ENCODE assay signal across 17 cellular contexts in the genomic region with DNA sequence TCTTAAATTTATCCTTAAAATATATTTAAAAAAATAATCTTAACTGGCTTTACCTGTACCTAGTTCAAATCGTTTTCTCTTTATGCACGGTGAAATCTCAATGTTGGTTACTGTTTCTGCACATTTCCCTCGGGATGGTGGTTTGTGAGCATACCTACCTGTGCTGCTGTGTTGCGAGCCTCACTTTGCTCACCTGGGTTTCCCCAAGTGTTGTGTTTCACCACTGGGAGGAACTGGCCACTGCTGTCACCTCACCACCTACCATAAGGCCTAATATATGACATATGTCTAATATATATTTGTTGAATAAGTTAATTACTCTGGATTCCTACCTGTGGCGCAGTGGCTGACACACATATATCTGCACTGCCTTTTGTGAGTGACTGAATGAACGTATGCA.
A peak's percentile ranks its signal among the peaks of the same experiment; 100 is the strongest.
DNase-seq lines count a peak whose midpoint lies in the region; ATAC-seq and TF ChIP-seq lines count a peak whose summit lies in the region.
"Had no signal": no experiment of that assay in that cellular context is flagged by ENCODE, and none has a peak within 500 bp of the region (broad histone marks: within the 10 kb centered on the region; RNA-seq: fewer than 3 reads in every experiment).

No MANE protein-coding gene starts in this region.

- no peaks in the 10 kb centered on the region for H4K20me1 ChIP-seq in mammary epithelial cell (ENCODE audit: insufficient read depth, low read length)

- H3K4me1 ChIP-seq in mammary epithelial cell (ENCODE audit: insufficient read depth, low read length) = peaks cover 7% of the 10 kb centered on the region
- H3K4me1 ChIP-seq in CD8-positive, alpha-beta T cell (ENCODE audit: insufficient read depth, low read length) = no peaks in the 10 kb centered on the region
- H3K4me1 ChIP-seq: left lung, tibial nerve had no signal

- no peaks in the 10 kb centered on the region for H3K9me3 ChIP-seq in mammary epithelial cell (replicated peaks; ENCODE audit: insufficient read depth, low read length)
- H3K9me3 ChIP-seq in CD8-positive, alpha-beta T cell (ENCODE audit: low read length) = no peaks in the 10 kb centered on the region
- H3K9me3 ChIP-seq: left lung, ovary, tibial nerve had no signal

- H2AFZ ChIP-seq in mammary epithelial cell (ENCODE audit: low read depth, low read length) = no peak overlapping the region

- no peak overlapping the region for H3K27ac Mint-ChIP-seq in activated naive CD4-positive, alpha-beta T cell treated with anti-CD3 and anti-CD28 coated beads, Interleukin-2, amount 50 U/mL, for 72 hours
- no peak overlapping the region for H3K27ac Mint-ChIP-seq in CD8-positive, alpha-beta T cell
- H3K27ac Mint-ChIP-seq: activated CD4-positive, alpha-beta memory T cell treated with anti-CD3 and anti-CD28 coated beads, Interleukin-2, amount 10 ng/mL, durations not matched to agents 7 days and 5 days had no signal

- H3K36me3 Mint-ChIP-seq in activated naive CD4-positive, alpha-beta T cell treated with anti-CD3 and anti-CD28 coated beads, Interleukin-2, amount 50 U/mL, for 72 hours = no peaks in the 10 kb centered on the region
- H3K36me3 Mint-ChIP-seq in CD8-positive, alpha-beta T cell = no peaks in the 10 kb centered on the region

- no TSS peak for BruUV-seq in mammary epithelial cell (replicated peaks; lab: Mats Ljungman, UMichigan)

- 85% methylated on average over 6 of the region's 6 CpGs for WGBS in mammary epithelial cell (ENCODE audit: low coverage, missing lambda C conversion rate)

- CTCF ChIA-PET in mammary epithelial cell (lab: Charles Lee; ENCODE audit: low non-redundant PET) = no interaction called here
- CTCF ChIA-PET in CD8-positive, alpha-beta T cell (lab: Charles Lee) = no interaction called here

- H3K27me3 ChIP-seq in mammary epithelial cell (ENCODE audit: insufficient read depth, low read length) = no peaks in the 10 kb centered on the region
- no peaks in the 10 kb centered on the region for H3K27me3 ChIP-seq in dorsolateral prefrontal cortex
- no peaks in the 10 kb centered on the region for H3K27me3 ChIP-seq in CD8-positive, alpha-beta T cell (ENCODE audit: insufficient read depth, low read length)
- H3K27me3 ChIP-seq: foreskin keratinocyte, left lung, ovary, tibial nerve had no signal

- H3K4me3 Mint-ChIP-seq in CD8-positive, alpha-beta T cell = no peak overlapping the region
- H3K4me3 Mint-ChIP-seq: activated CD4-positive, alpha-beta memory T cell treated with anti-CD3 and anti-CD28 coated beads, Interleukin-2, amount 10 ng/mL, durations not matched to agents 7 days and 5 days had no signal

- intact Hi-C loops in mammary epithelial cell (cut with micrococcal nuclease) = no loop called here
- intact Hi-C loops in dorsolateral prefrontal cortex (cut with DNase I) = no loop called here
- intact Hi-C loops in CD8-positive, alpha-beta T cell (cut with DNase I, micrococcal nuclease) = no loop called here

- TF ChIP-seq CTCF in mammary epithelial cell (conservative IDR thresholded peaks at IDR 0.05 in 1 of 2, IDR thresholded peaks at IDR 0.05 in 1 of 2; ENCODE audit: extremely low read depth in 1 of 2, insufficient read depth in 1 of 2, low read depth in 1 of 2, low read length in 2 of 2) (no peak), dorsolateral prefrontal cortex (IDR thresholded peaks at IDR 0.05 in 54 of 56, conservative IDR thresholded peaks at IDR 0.05 in 2 of 56; ENCODE audit: low read depth in 1 of 56, partially characterized antibody in 56 of 56) (no peak)
- no peak for TF ChIP-seq CTCF in CD8-positive, alpha-beta T cell (IDR thresholded peaks at IDR 0.05)

- H3K27ac ChIP-seq in mammary epithelial cell (ENCODE audit: insufficient read depth, low read depth, low read length) = peak overlapping the region; percentile 29
- no peak overlapping the region for H3K27ac ChIP-seq in dorsolateral prefrontal cortex
- no peak overlapping the region for H3K27ac ChIP-seq in CD8-positive, alpha-beta T cell (ENCODE audit: low read depth, low read length)
- H3K27ac ChIP-seq: foreskin keratinocyte, left lung, ovary, tibial nerve had no signal

- no peaks in the 10 kb centered on the region for H3K4me1 Mint-ChIP-seq in CD8-positive, alpha-beta T cell (ENCODE audit: low read depth)
- H3K4me1 Mint-ChIP-seq: activated CD4-positive, alpha-beta memory T cell treated with anti-CD3 and anti-CD28 coated beads, Interleukin-2, amount 10 ng/mL, durations not matched to agents 7 days and 5 days had no signal

- no peak overlapping the region for H3K9ac ChIP-seq in mammary epithelial cell (ENCODE audit: insufficient read depth, low read length)

- no peak overlapping the region for H3K4me3 ChIP-seq in mammary epithelial cell (replicated peaks in 1 of 3; ENCODE audit: insufficient read depth in 1 of 3, low read depth in 2 of 3, low read length in 3 of 3)
- H3K4me3 ChIP-seq in dorsolateral prefrontal cortex = no peak overlapping the region
- no peak overlapping the region for H3K4me3 ChIP-seq in CD8-positive, alpha-beta T cell (ENCODE audit: low read depth, low read length)
- H3K4me3 ChIP-seq: left lung, ovary, tibial nerve had no signal

- H3K9me3 Mint-ChIP-seq in activated naive CD4-positive, alpha-beta T cell treated with anti-CD3 and anti-CD28 coated beads, Interleukin-2, amount 50 U/mL, for 72 hours = no peaks in the 10 kb centered on the region
- peaks cover 3% of the 10 kb centered on the region for H3K9me3 Mint-ChIP-seq in CD8-positive, alpha-beta T cell

- dilution Hi-C loops in mammary epithelial cell (cut with HindIII; ENCODE audit: low sequenced_read_pairs) = no loop called here

- H3K79me2 ChIP-seq in mammary epithelial cell (ENCODE audit: insufficient read depth, low read length) = no peaks in the 10 kb centered on the region

- DNase-seq in mammary epithelial cell (no peak), dorsolateral prefrontal cortex (no peak), T-helper 1 cell (no peak)
- DNase-seq in activated naive CD4-positive, alpha-beta T cell treated with anti-CD3 and anti-CD28 coated beads, Interleukin-2, amount 50 U/mL, for 72 hours (ENCODE audit: low spot score in 2 of 2) = no peak
- DNase-seq in CD8-positive, alpha-beta T cell = no peak
- DNase-seq: activated CD4-positive, alpha-beta memory T cell treated with anti-CD3 and anti-CD28 coated beads, Interleukin-2, amount 10 ng/mL, durations not matched to agents 7 days and 5 days; amygdala; DMS 273 treated with DMSO at 0.1 percent for 48 hours; GOT3; NCI-H524 treated with DMSO at 0.1 percent for 48 hours; ovary had no signal

- POLR2A ChIA-PET in CD8-positive, alpha-beta T cell (lab: Charles Lee) = no interaction called here

- H3K27me3 Mint-ChIP-seq in CD8-positive, alpha-beta T cell (ENCODE audit: low read depth) = no peaks in the 10 kb centered on the region
- H3K27me3 Mint-ChIP-seq: activated CD4-positive, alpha-beta memory T cell treated with anti-CD3 and anti-CD28 coated beads, Interleukin-2, amount 10 ng/mL, durations not matched to agents 7 days and 5 days had no signal

- in situ Hi-C loops in mammary epithelial cell (cut with MboI; ENCODE audit: low sequenced_read_pairs in 2 of 2) = no loop called here

- H3K36me3 ChIP-seq in mammary epithelial cell (ENCODE audit: insufficient read depth, low read length) = no peaks in the 10 kb centered on the region
- H3K36me3 ChIP-seq in CD8-positive, alpha-beta T cell (ENCODE audit: insufficient read depth, low read length) = no peaks in the 10 kb centered on the region
- H3K36me3 ChIP-seq: left lung, ovary, tibial nerve had no signal

- ATAC-seq in GM18907 (IDR thresholded peaks at IDR 0.05; ENCODE audit: unreplicated experiment) (peak; percentile 28), GM21447 (IDR thresholded peaks at IDR 0.05; ENCODE audit: unreplicated experiment) (peak; percentile 19), HG03135 (IDR thresholded peaks at IDR 0.05; ENCODE audit: unreplicated experiment) (peak; percentile 13)
- ATAC-seq in activated naive CD4-positive, alpha-beta T cell treated with anti-CD3 and anti-CD28 coated beads, Interleukin-2, amount 50 U/mL, for 72 hours = no peak
- no peak for ATAC-seq in CD8-positive, alpha-beta T cell
- ATAC-seq: foreskin keratinocyte, left lung had no signal

- no peak overlapping the region for H3K4me2 ChIP-seq in mammary epithelial cell (ENCODE audit: insufficient read depth, low read depth, low read length)

Comparison
In these comparisons a context has a peak if more than half of its experiments do, and no peak if none do; other contexts are left out.
1. ATAC-seq: peak in GM18907 (single experiment), GM21447 (single experiment) and HG03135 (single experiment); none in activated naive CD4-positive, alpha-beta T cell treated with anti-CD3 and anti-CD28 coated beads, Interleukin-2, amount 50 U/mL, for 72 hours (0 of 2) and CD8-positive, alpha-beta T cell (single experiment).